ENCODE assay signal across 8 cellular contexts in the genomic region with DNA sequence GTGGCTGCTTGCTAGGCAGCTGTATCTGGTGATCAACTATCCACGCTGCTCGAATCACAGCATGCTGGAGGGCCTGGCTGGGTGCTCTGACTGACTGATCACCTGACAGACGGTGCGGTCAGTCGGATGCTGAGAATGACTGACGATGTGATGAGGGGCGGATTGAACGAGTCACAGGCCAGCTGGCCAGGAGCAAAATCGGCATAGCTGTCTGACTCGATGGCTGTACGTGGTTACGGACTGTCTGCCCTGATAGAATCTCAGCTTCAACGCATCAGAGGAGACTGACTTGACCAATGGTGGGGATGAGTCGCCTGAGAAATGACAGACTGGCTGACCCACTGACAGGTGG. TPM values are rescaled to one million over a fixed set of nuclear protein-coding genes. Genes with fewer than 3 reads are reported as not detected.
DNase-seq lines count a peak whose midpoint lies in the region; ATAC-seq and TF ChIP-seq lines count a peak whose summit lies in the region.

No MANE protein-coding gene starts in this region.

- TF ChIP-seq CTCF in 22Rv1 (IDR thresholded peaks at IDR 0.05) (no peak), HEK293 (tag by site-specific recombination; IDR thresholded peaks at IDR 0.05) (no peak), lung (IDR thresholded peaks at IDR 0.05; ENCODE audit: control extremely low read depth, extremely low read depth) (no peak), GM10266 (IDR thresholded peaks at IDR 0.05; ENCODE audit: control insufficient read depth, insufficient read depth, low read depth, missing control alignments) (no peak)

- H3K4me1 ChIP-seq in HEK293 (ENCODE audit: control insufficient read depth, insufficient read depth, low read length): no peaks in the 10 kb centered on the region
- peaks cover 0 to 10% of the 10 kb centered on the region in 2 donors for H3K4me1 ChIP-seq in lung (ENCODE audit: control insufficient read depth in 2 of 2, insufficient read depth in 2 of 2, low read length in 2 of 2)

- ATAC-seq in lung (ENCODE audit: insufficient read depth, low FRiP score) (no peak), HG02973 (IDR thresholded peaks at IDR 0.05; ENCODE audit: unreplicated experiment) (no peak)

- H3K9me3 ChIP-seq in HEK293 (ENCODE audit: control insufficient read depth, insufficient read depth, low read depth, low read length) (no peaks in the 10 kb centered on the region), lung (ENCODE audit: control insufficient read depth in 2 of 2, insufficient read depth in 1 of 2, low read length in 1 of 2) (no peaks in the 10 kb centered on the region)

- DNase-seq in lung (ENCODE audit: low spot score) (no peak), GM10266 (ENCODE audit: extremely low spot score) (no peak), cerebellar nuclear complex (lab: John Stamatoyannopoulos, UW) (no peak), SW480 (ENCODE audit: low spot score) (no peak)

- POLR2A ChIA-PET in HEK293 (lab: Yijun Ruan, JAX): interaction anchor here (1.3 to 2.5 kb wide), 3 partner anchors 19 to 64 kb away, joined by 5 to 19 read pairs (median 14); no protein-coding TSS in a partner anchor

- CTCF ChIA-PET in HEK293 (lab: Yijun Ruan, JAX): interaction anchor here (0.9 kb wide), 1 partner anchor 47 kb away, joined by 4 read pairs; no protein-coding TSS in a partner anchor

- peaks cover 0 to 21% of the 10 kb centered on the region in 2 experiments; a peak in 2 of 3 replicates for H3K36me3 ChIP-seq in HEK293 (ENCODE audit: control insufficient read depth in 2 of 2, insufficient read depth in 1 of 2, low read length in 2 of 2)
- peaks cover 4 to 6% of the 10 kb centered on the region in 2 donors for H3K36me3 ChIP-seq in lung (ENCODE audit: control insufficient read depth in 2 of 2, insufficient read depth in 2 of 2, low read length in 2 of 2)

- H3K27me3 ChIP-seq in lung (ENCODE audit: control insufficient read depth, insufficient read depth): no peaks in the 10 kb centered on the region

- H3K4me3 ChIP-seq in HEK293 (ENCODE audit: low read depth, low read length): no peak overlapping the region
- H3K4me3 ChIP-seq in lung: no peak overlapping the region

- WGBS in lung, 2 donors: 51 to 63% methylated on average over 14 of the region's 14 CpGs

- H3K27ac ChIP-seq in 22Rv1 (peak overlapping the region; percentile 88), HEK293 (ENCODE audit: extremely low read depth, low read depth, low read length) (no peak overlapping the region; the same call in 1 of the 2 replicates), angular gyrus (ENCODE audit: low read depth, low read length) (peak overlapping the region; percentile 90), lung (ENCODE audit: low read depth in 1 of 2, low read length in 1 of 2) (peak overlapping the region; percentile 85 to 96)

TF ChIP-seq in HEK293, 187 proteins besides CTCF, POLR2A, EP300 and RAD21:
- TF ChIP-seq ZBTB17 (tag by site-specific recombination; IDR thresholded peaks at IDR 0.05) (peak; percentile 38; the same call in 1 of the 2 replicates), ZNF274 (IDR thresholded peaks at IDR 0.05; ENCODE audit: low read length) (no peak), ZNF274 (tag by site-specific recombination; IDR thresholded peaks at IDR 0.05; ENCODE audit: borderline replicate concordance) (no peak)

RNA-seq across cellular contexts. Expression of gene SUV39H1, which starts 1.0 kb away (rescaled TPM):
- 1 to 10 TPM; 2.4 to 6.8 TPM for total RNA-seq in lung
- polyA plus RNA-seq in lung: 1 to 10 TPM; 3.9 to 4.4 TPM

RNA-seq across cellular contexts. Expression of gene WAS, which starts 11.9 kb away (rescaled TPM):
- total RNA-seq in lung: 10 to 100 TPM in 1 of 2 donors, 1 to 10 TPM in 1; 8.1 to 37.2 TPM
- polyA plus RNA-seq in lung: 10 to 100 TPM; 14.7 to 61.5 TPM
